In the genomic region with DNA sequence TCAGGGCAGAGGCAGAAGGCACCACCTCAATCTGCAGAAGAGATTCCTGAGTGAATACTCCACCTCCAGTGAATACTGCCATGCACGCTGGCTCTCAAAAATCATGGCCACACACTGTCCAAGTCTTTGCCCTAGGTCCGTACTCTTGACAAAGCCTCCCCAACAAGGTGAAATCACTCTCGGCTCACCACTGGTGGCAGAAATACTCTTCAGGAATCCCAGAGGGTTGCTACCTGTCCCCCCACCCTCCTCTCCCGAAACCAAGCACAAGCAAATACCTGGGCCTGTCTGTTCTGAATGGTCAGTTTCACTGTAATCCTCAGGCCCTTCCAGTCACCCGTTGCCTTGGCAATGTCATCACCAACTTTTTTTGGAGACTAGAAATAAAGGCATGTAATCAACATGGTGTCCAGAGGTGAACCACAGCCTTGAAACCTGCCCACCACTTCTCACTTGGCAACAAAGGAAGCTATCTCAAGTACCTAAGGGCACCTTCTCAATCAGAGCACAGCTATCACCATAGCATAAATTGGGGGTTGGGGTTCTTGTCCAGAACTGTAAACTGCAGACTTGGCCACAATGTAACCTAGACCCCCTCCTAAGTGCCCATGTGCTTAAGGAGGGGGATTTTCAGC, we compare ENCODE assay signal across 8 cellular contexts. TPM values are rescaled to one million over a fixed set of nuclear protein-coding genes. Genes with fewer than 3 reads are reported as not detected.
A peak's percentile ranks its signal among the peaks of the same experiment; 100 is the strongest.
DNase-seq lines count a peak whose midpoint lies in the region; ATAC-seq and TF ChIP-seq lines count a peak whose summit lies in the region.

No MANE protein-coding gene starts in this region.

- peaks cover 12% of the 10 kb centered on the region for H3K9me3 Mint-ChIP-seq in T-helper 1 cell treated with Interleukin-12 subunit alpha and Interleukin-12 subunit beta and Interleukin-4 antibody, amounts not matched to agents 30 μg/mL and 1 μg/mL, for 36 hours
- peaks cover 11% of the 10 kb centered on the region for H3K9me3 Mint-ChIP-seq in activated CD8-positive, alpha-beta T cell treated with anti-CD3 and anti-CD28 coated beads for 36 hours

- no peaks in the 10 kb centered on the region for H3K27me3 Mint-ChIP-seq in T-helper 1 cell treated with Interleukin-12 subunit alpha and Interleukin-12 subunit beta and Interleukin-4 antibody, amounts not matched to agents 30 μg/mL and 1 μg/mL, for 36 hours (ENCODE audit: low read depth)
- H3K27me3 Mint-ChIP-seq in activated CD8-positive, alpha-beta T cell treated with anti-CD3 and anti-CD28 coated beads for 36 hours, result no peaks in the 10 kb centered on the region

- intact Hi-C loops in activated CD8-positive, alpha-beta T cell treated with anti-CD3 and anti-CD28 coated beads for 36 hours (cut with micrococcal nuclease), result no loop called here
- intact Hi-C loops in stomach (cut with DNase I; ENCODE audit: low total_unique reads), result no loop called here

- H3K36me3 ChIP-seq in hepatocyte (replicated peaks; ENCODE audit: insufficient read depth, low read depth), result no peaks in the 10 kb centered on the region
- peaks cover 53 to 60% (median 58%) of the 10 kb centered on the region in 4 donors for H3K36me3 ChIP-seq in stomach

- H3K9me3 ChIP-seq in hepatocyte (ENCODE audit: low read depth) (peaks cover under 1% of the 10 kb centered on the region), stomach (peaks cover 0 to 6% (median 0%) of the 10 kb centered on the region in 4 donors)

- no peak for ATAC-seq in activated CD8-positive, alpha-beta T cell treated with anti-CD3 and anti-CD28 coated beads for 36 hours
- ATAC-seq in HG03196 (IDR thresholded peaks at IDR 0.05; ENCODE audit: unreplicated experiment) (no peak), GM19467 (IDR thresholded peaks at IDR 0.05; ENCODE audit: unreplicated experiment) (no peak)

- peaks cover 34% of the 10 kb centered on the region for H4K20me1 ChIP-seq in hepatocyte (ENCODE audit: insufficient read depth, poor library complexity, severe bottlenecking)

- TF ChIP-seq POLR2A in stomach (IDR thresholded peaks at IDR 0.05), result no peak

- POLR2A ChIA-PET in activated CD8-positive, alpha-beta T cell treated with anti-CD3 and anti-CD28 coated beads for 36 hours (lab: Charles Lee), result interaction anchor here (0.7 to 4.2 kb wide), 18 partner anchors 10 to 644 kb away, joined by 3 to 52 read pairs (median 7); a partner anchor contains a TSS

- H3K36me3 Mint-ChIP-seq in T-helper 1 cell treated with Interleukin-12 subunit alpha and Interleukin-12 subunit beta and Interleukin-4 antibody, amounts not matched to agents 30 μg/mL and 1 μg/mL, for 36 hours (ENCODE audit: low read depth), result peaks cover 65% of the 10 kb centered on the region
- peaks cover 74% of the 10 kb centered on the region for H3K36me3 Mint-ChIP-seq in activated CD8-positive, alpha-beta T cell treated with anti-CD3 and anti-CD28 coated beads for 36 hours (ENCODE audit: low read depth)

- peak overlapping the region; percentile 96 for H3K4me2 ChIP-seq in hepatocyte

- CTCF ChIA-PET in activated CD8-positive, alpha-beta T cell treated with anti-CD3 and anti-CD28 coated beads for 36 hours (lab: Charles Lee), result interaction anchor here (1.3 kb wide), 1 partner anchor 26 kb away, joined by 6 read pairs; a partner anchor contains a TSS

- 50% methylated on average over 5 of the region's 5 CpGs for WGBS in hepatocyte (ENCODE audit: low lambda C conversion rate, missing lambda C conversion rate)
- WGBS in stomach, 5 donors, result 28 to 38% (median 34%) methylated on average over 5 of the region's 5 CpGs

- no peak for TF ChIP-seq EP300 in stomach (IDR thresholded peaks at IDR 0.05)

- H3K27ac ChIP-seq in hepatocyte (peak overlapping the region; percentile 97), stomach (peak overlapping the region in 4 of 5 donors; percentile 93 to 97 (median 95))

- DNase-seq in T-helper 1 cell, result no peak
- DNase-seq in activated CD8-positive, alpha-beta T cell treated with anti-CD3 and anti-CD28 coated beads for 36 hours, result no peak
- DNase-seq in hepatocyte (ENCODE audit: low spot score), result no peak
- no peak for DNase-seq in stomach
- no peak for DNase-seq in NCI-H774 (lab: John Stamatoyannopoulos, UW)

- H3K79me2 ChIP-seq in hepatocyte, result peaks cover 32% of the 10 kb centered on the region

- H3K4me1 ChIP-seq in hepatocyte (ENCODE audit: insufficient read depth) (peaks cover 22% of the 10 kb centered on the region), stomach (peaks cover 35 to 57% (median 42%) of the 10 kb centered on the region in 4 donors)

- H2AFZ ChIP-seq in hepatocyte, result no peak overlapping the region

- peak overlapping the region; percentile 92 for H3K4me3 Mint-ChIP-seq in T-helper 1 cell treated with Interleukin-12 subunit alpha and Interleukin-12 subunit beta and Interleukin-4 antibody, amounts not matched to agents 30 μg/mL and 1 μg/mL, for 36 hours
- H3K4me3 Mint-ChIP-seq in activated CD8-positive, alpha-beta T cell treated with anti-CD3 and anti-CD28 coated beads for 36 hours, result peak overlapping the region; percentile 91

- peak overlapping the region; percentile 97 for H3K27ac Mint-ChIP-seq in T-helper 1 cell treated with Interleukin-12 subunit alpha and Interleukin-12 subunit beta and Interleukin-4 antibody, amounts not matched to agents 30 μg/mL and 1 μg/mL, for 36 hours
- H3K27ac Mint-ChIP-seq in activated CD8-positive, alpha-beta T cell treated with anti-CD3 and anti-CD28 coated beads for 36 hours, result peak overlapping the region; percentile 94

- TF ChIP-seq CTCF in activated CD8-positive, alpha-beta T cell treated with anti-CD3 and anti-CD28 coated beads for 36 hours (IDR thresholded peaks at IDR 0.05), result no peak
- TF ChIP-seq CTCF in hepatocyte (IDR thresholded peaks at IDR 0.05; ENCODE audit: poor library complexity) (no peak), stomach (IDR thresholded peaks at IDR 0.05) (no peak)

- H3K9me2 ChIP-seq in hepatocyte (replicated peaks; ENCODE audit: insufficient read depth), result no peaks in the 10 kb centered on the region

- H3K4me3 ChIP-seq in hepatocyte (peak overlapping the region; percentile 97), stomach (peak overlapping the region; percentile 69 to 91 (median 82))

- H3K27me3 ChIP-seq in hepatocyte, result no peaks in the 10 kb centered on the region
- no peaks in the 10 kb centered on the region for H3K27me3 ChIP-seq in stomach

- peaks cover 44% of the 10 kb centered on the region for H3K4me1 Mint-ChIP-seq in T-helper 1 cell treated with Interleukin-12 subunit alpha and Interleukin-12 subunit beta and Interleukin-4 antibody, amounts not matched to agents 30 μg/mL and 1 μg/mL, for 36 hours (ENCODE audit: low read depth)
- peaks cover 41% of the 10 kb centered on the region for H3K4me1 Mint-ChIP-seq in activated CD8-positive, alpha-beta T cell treated with anti-CD3 and anti-CD28 coated beads for 36 hours (ENCODE audit: low read depth)

RNA-seq across cellular contexts. Expression of a gene that starts 1.8 kb away (rescaled TPM):
- total RNA-seq in activated CD8-positive, alpha-beta T cell treated with anti-CD3 and anti-CD28 coated beads for 36 hours, result 1,000 to 10,000 TPM; 2,353 to 2,364 TPM
- total RNA-seq in hepatocyte (1,720 and 2,202 TPM in 2 replicates), stomach (1,000 to 10,000 TPM in 4 of 5 donors, 100 to 1,000 TPM in 1; 187 to 1,693 (median 1,211) TPM)
- polyA plus RNA-seq in hepatocyte (392 and 417 TPM in 2 replicates), stomach (1,000 to 10,000 TPM; 3,146 to 4,806 (median 4,080) TPM)

RNA-seq across cellular contexts. Expression of a gene that starts 1.9 kb away (rescaled TPM):
- total RNA-seq in activated CD8-positive, alpha-beta T cell treated with anti-CD3 and anti-CD28 coated beads for 36 hours, result 10 to 100 TPM; 17.1 to 18.6 TPM
- total RNA-seq in hepatocyte (6.8 and 10.7 TPM in 2 replicates), stomach (100 to 1,000 TPM in 1 of 5 donors, 10 to 100 TPM in 3, 1 to 10 TPM in 1; 7.2 to 138 (median 28.6) TPM)
- polyA plus RNA-seq in hepatocyte (19.4 and 22.1 TPM in 2 replicates), stomach (10 to 100 TPM; 12.8 to 15.0 (median 13.0) TPM)

RNA-seq across cellular contexts. Expression of a gene that starts 25.3 kb away (rescaled TPM):
- total RNA-seq in activated CD8-positive, alpha-beta T cell treated with anti-CD3 and anti-CD28 coated beads for 36 hours, result 1 to 10 TPM; 7.6 TPM
- 8.3 and 9.0 TPM in 2 replicates for total RNA-seq in hepatocyte
- polyA plus RNA-seq in hepatocyte, result 3.8 and 6.0 TPM in 2 replicates
- 10 to 100 TPM in 2 of 5 donors, 1 to 10 TPM in 3; 5.1 to 39.1 (median 6.2) TPM for total RNA-seq in stomach
- polyA plus RNA-seq in stomach, result 1 to 10 TPM; 1.9 to 3.8 (median 2.7) TPM

RNA-seq across cellular contexts. Expression of a gene that starts 52.5 kb away (rescaled TPM):
- total RNA-seq in activated CD8-positive, alpha-beta T cell treated with anti-CD3 and anti-CD28 coated beads for 36 hours, result 1 to 10 TPM; 1.6 to 2.1 TPM
- 91.7 and 99.7 TPM in 2 replicates for total RNA-seq in hepatocyte
- 138 and 145 TPM in 2 replicates for polyA plus RNA-seq in hepatocyte
- 10 to 100 TPM in 4 of 5 donors, 1 to 10 TPM in 1; 4.7 to 36.2 (median 22.0) TPM for total RNA-seq in stomach
- polyA plus RNA-seq in stomach, result 10 to 100 TPM; 10.1 to 15.3 (median 12.9) TPM
